27 cellular contexts compared by ENCODE assay signal in the genomic region with DNA sequence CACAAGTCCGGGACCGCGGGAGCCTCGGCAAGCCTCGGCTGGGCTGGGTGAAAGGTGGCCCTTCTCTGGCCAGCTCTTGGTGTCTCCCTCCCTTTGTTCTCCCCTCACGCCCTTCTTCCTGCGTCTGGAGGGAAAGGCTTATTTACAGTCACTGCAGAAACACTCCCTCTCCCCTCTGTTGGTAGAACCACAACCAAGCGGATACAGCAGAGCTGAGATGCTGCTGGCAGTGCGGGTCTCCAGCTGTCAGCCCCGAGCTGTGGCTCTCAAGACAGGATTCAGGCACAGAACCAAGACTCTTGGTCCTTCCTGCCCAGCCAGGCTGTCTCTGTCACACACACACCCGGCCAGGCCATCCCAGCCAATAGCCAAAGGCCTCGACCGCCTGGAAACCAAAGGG.
"Had no signal": no experiment of that assay in that cellular context is flagged by ENCODE, and none has a peak within 500 bp of the region (broad histone marks: within the 10 kb centered on the region; RNA-seq: fewer than 3 reads in every experiment).

No MANE protein-coding gene starts in this region.

- H3K9me3 Mint-ChIP-seq: activated B cell treated with CpG ODN at 0.5 μM for 24 hours; activated CD4-positive, alpha-beta memory T cell treated with anti-CD3 and anti-CD28 coated beads for 36 hours; activated CD4-positive, alpha-beta T cell treated with anti-CD3 and anti-CD28 coated beads, Interleukin-2, amount 10 ng/mL, durations not matched to agents 7 days and 5 days; activated naive CD8-positive, alpha-beta T cell treated with anti-CD3 and anti-CD28 coated beads, Interleukin-2, amount 10 ng/mL, durations not matched to agents 7 days and 5 days; activated T-cell treated with anti-CD3 and anti-CD28 coated beads, Interleukin-2, amount 50 U/mL, for 4 hours; T-cell had no signal

- DNase-seq: activated B cell treated with CpG ODN at 0.5 μM for 24 hours; activated CD4-positive, alpha-beta memory T cell treated with anti-CD3 and anti-CD28 coated beads for 36 hours; activated CD4-positive, alpha-beta T cell treated with anti-CD3 and anti-CD28 coated beads, Interleukin-2, amount 10 ng/mL, durations not matched to agents 7 days and 5 days; activated CD8-positive, alpha-beta memory T cell treated with anti-CD3 and anti-CD28 coated beads for 24 hours; activated effector memory CD4-positive, alpha-beta T cell treated with anti-CD3 and anti-CD28 coated beads, Interleukin-2, amount 50 U/mL, for 16 hours; activated naive CD4-positive, alpha-beta T cell treated with Interleukin-2 at 50 U/mL for 16 hours; activated naive CD8-positive, alpha-beta T cell treated with anti-CD3 and anti-CD28 coated beads, Interleukin-2, amount 10 ng/mL, durations not matched to agents 7 days and 5 days; activated T-cell treated with anti-CD3 and anti-CD28 coated beads, Interleukin-2, amount 50 U/mL, for 4 hours; aorta; body of pancreas; central memory CD4-positive, alpha-beta T cell; MM.1S; NCI-H1105; NCI-H1436 treated with DMSO at 0.1 percent for 48 hours; NCI-H187; NCI-H2081; NCI-H526; NCI-H774; NK-92 treated with Interleukin-12 subunit alpha and Interleukin-12 subunit beta, amount 100 ng/mL, for 24 hours; OCI-M1; RPMI8226; T-cell; T-helper 2 cell; T1000 had no signal

- H3K4me1 Mint-ChIP-seq: activated B cell treated with CpG ODN at 0.5 μM for 24 hours; activated CD4-positive, alpha-beta T cell treated with anti-CD3 and anti-CD28 coated beads, Interleukin-2, amount 10 ng/mL, durations not matched to agents 7 days and 5 days; activated naive CD8-positive, alpha-beta T cell treated with anti-CD3 and anti-CD28 coated beads, Interleukin-2, amount 10 ng/mL, durations not matched to agents 7 days and 5 days; T-cell had no signal

- H3K4me3 ChIP-seq: body of pancreas, SK-N-MC had no signal

- H3K36me3 Mint-ChIP-seq: activated CD4-positive, alpha-beta memory T cell treated with anti-CD3 and anti-CD28 coated beads for 36 hours; activated naive CD8-positive, alpha-beta T cell treated with anti-CD3 and anti-CD28 coated beads, Interleukin-2, amount 10 ng/mL, durations not matched to agents 7 days and 5 days; T-cell had no signal

- H3K27me3 ChIP-seq: body of pancreas had no signal

- H3K4me1 ChIP-seq: body of pancreas had no signal

- H3K9me3 ChIP-seq: body of pancreas had no signal

- H3K4me3 Mint-ChIP-seq: activated B cell treated with CpG ODN at 0.5 μM for 24 hours; activated CD4-positive, alpha-beta memory T cell treated with anti-CD3 and anti-CD28 coated beads for 36 hours; activated CD4-positive, alpha-beta T cell treated with anti-CD3 and anti-CD28 coated beads, Interleukin-2, amount 10 ng/mL, durations not matched to agents 7 days and 5 days; activated naive CD8-positive, alpha-beta T cell treated with anti-CD3 and anti-CD28 coated beads, Interleukin-2, amount 10 ng/mL, durations not matched to agents 7 days and 5 days; activated T-cell treated with anti-CD3 and anti-CD28 coated beads, Interleukin-2, amount 50 U/mL, for 4 hours; T-cell had no signal

- H3K27ac ChIP-seq: body of pancreas, SK-N-MC had no signal

- H3K27ac Mint-ChIP-seq: activated B cell treated with CpG ODN at 0.5 μM for 24 hours; activated CD4-positive, alpha-beta memory T cell treated with anti-CD3 and anti-CD28 coated beads for 36 hours; activated CD4-positive, alpha-beta T cell treated with anti-CD3 and anti-CD28 coated beads, Interleukin-2, amount 10 ng/mL, durations not matched to agents 7 days and 5 days; activated naive CD8-positive, alpha-beta T cell treated with anti-CD3 and anti-CD28 coated beads, Interleukin-2, amount 10 ng/mL, durations not matched to agents 7 days and 5 days; T-cell had no signal

- ATAC-seq: activated T-cell treated with anti-CD3 and anti-CD28 coated beads, Interleukin-2, amount 50 U/mL, for 4 hours; body of pancreas; Panc1; Right ventricle myocardium inferior; T-cell had no signal
